Comparison of ENCODE assay signal across 8 cellular contexts in genomic region chr7:158704524-158705233, GRCh38. TPM values are rescaled to one million over a fixed set of nuclear protein-coding genes. Genes with fewer than 3 reads are reported as not detected.
DNase-seq lines count a peak whose midpoint lies in the region; ATAC-seq, FAIRE-seq and TF ChIP-seq lines count a peak whose summit lies in the region.

NCAPG2 (minus strand) TSS chr7:158704804; CDS start chr7:158701899, 2,905 bp downstream.

- no peaks in the 10 kb centered on the region for H4K20me1 ChIP-seq in HepG2 (ENCODE audit: insufficient read depth, low read length)

- peak within 1 kb of the TSS; percentile 87 for H3K27ac Mint-ChIP-seq in dendritic cell treated with granulocyte-macrophage colony-stimulating factor and Interleukin-4, amounts not matched to agents 40 ng/mL and 50 ng/mL, for 4 days

- peak; percentile 94 for ATAC-seq in GM19351 (IDR thresholded peaks at IDR 0.05; ENCODE audit: unreplicated experiment)
- peak; percentile 98 for ATAC-seq in HG03521 (IDR thresholded peaks at IDR 0.05; ENCODE audit: unreplicated experiment)
- peak; percentile 96 for ATAC-seq in HepG2

- DNase-seq in NCI-H748 (lab: John Stamatoyannopoulos, UW; ENCODE audit: unreplicated experiment) (peak; percentile 99), HepG2 (ENCODE audit: low spot score) (peak; percentile 94)
- peak; percentile 94 to 95 for DNase-seq in activated CD4-positive, alpha-beta T cell treated with anti-CD3 and anti-CD28 coated beads, Interleukin-2, amount 50 U/mL, for 24 hours (ENCODE audit: low read depth in 1 of 2, low spot score in 1 of 2)
- DNase-seq in stimulated activated CD4-positive, alpha-beta T cell treated with anti-CD3 and anti-CD28 coated beads, Interleukin-4, amount 100 ng/mL, for 1 hour, result peak; percentile 99

- H3K27me3 Mint-ChIP-seq in dendritic cell treated with granulocyte-macrophage colony-stimulating factor and Interleukin-4, amounts not matched to agents 40 ng/mL and 50 ng/mL, for 4 days, result no peaks in the 10 kb centered on the region

- peaks cover 43% of the 10 kb centered on the region for H3K79me2 ChIP-seq in HepG2 (ENCODE audit: insufficient read depth, low read length)

- H3K4me3 ChIP-seq in HepG2 (replicated peaks in 1 of 3; ENCODE audit: insufficient read depth in 1 of 3, low read depth in 2 of 3, low read length in 3 of 3), result peak within 1 kb of the TSS; percentile 77 to 99 (median 98)

- CTCF ChIA-PET in HepG2 (lab: Yijun Ruan, JAX; ENCODE audit: low intra/inter-chr PET ratio, low total read pairs), result no interaction called here

- peak within 1 kb of the TSS; percentile 82 for H3K4me2 ChIP-seq in HepG2 (ENCODE audit: low read depth, low read length)

- POLR2A ChIA-PET in HepG2 (lab: Yijun Ruan, JAX), result interaction anchor here (0.8 to 1.5 kb wide), 8 partner anchors 55 to 272 kb away, joined by 3 to 6 read pairs (median 4); partner anchors contain the start of gene ESYT2

- peak; percentile 35; the same call in 1 of the 2 replicates for TF ChIP-seq RAD21 in HepG2 (CRISPR knock-in tag; IDR thresholded peaks at IDR 0.05)

- peak; percentile 34 to 84 for TF ChIP-seq POLR2A in HepG2 (IDR thresholded peaks at IDR 0.05; ENCODE audit: insufficient read depth in 1 of 2, low read depth in 2 of 2, low read length in 2 of 2)

- no peaks in the 10 kb centered on the region; a peak in 1 of 5 replicates for H3K27me3 ChIP-seq in HepG2 (ENCODE audit: control insufficient read depth in 1 of 2, insufficient read depth in 2 of 2, low read length in 2 of 2)

- peaks cover 10% of the 10 kb centered on the region for H3K36me3 Mint-ChIP-seq in dendritic cell treated with granulocyte-macrophage colony-stimulating factor and Interleukin-4, amounts not matched to agents 40 ng/mL and 50 ng/mL, for 4 days (ENCODE audit: low read depth)

- intact Hi-C loops in dendritic cell treated with granulocyte-macrophage colony-stimulating factor and Interleukin-4, amounts not matched to agents 40 ng/mL and 50 ng/mL, for 4 days (cut with micrococcal nuclease), result loop anchor here (1.0 kb wide), 2 partner anchors 8 to 125 kb away; partner anchors contain the start of gene ESYT2
- intact Hi-C loops in HepG2 (cut with micrococcal nuclease; ENCODE audit: unreplicated experiment), result loop anchor here (2.0 to 10.0 kb wide), 2 partner anchors 110 to 114 kb away; no protein-coding TSS in a partner anchor

- H3K4me3 Mint-ChIP-seq in dendritic cell treated with granulocyte-macrophage colony-stimulating factor and Interleukin-4, amounts not matched to agents 40 ng/mL and 50 ng/mL, for 4 days, result peak within 1 kb of the TSS; percentile 89

- no TSS peak for BruUV-seq in HepG2 (replicated peaks; lab: Mats Ljungman, UMichigan)

- H3K4me1 Mint-ChIP-seq in dendritic cell treated with granulocyte-macrophage colony-stimulating factor and Interleukin-4, amounts not matched to agents 40 ng/mL and 50 ng/mL, for 4 days (ENCODE audit: low read depth), result peaks cover 49% of the 10 kb centered on the region

- H3K9ac ChIP-seq in HepG2 (ENCODE audit: insufficient read depth, low read depth, low read length), result peak within 1 kb of the TSS; percentile 96

- no peaks in the 10 kb centered on the region for H3K9me3 ChIP-seq in HepG2 (ENCODE audit: low read length)

- TF ChIP-seq EP300 in HepG2 (IDR thresholded peaks at IDR 0.05; ENCODE audit: low read depth in 2 of 2, low read length in 2 of 2) (no peak), HepG2 (CRISPR knock-in tag; IDR thresholded peaks at IDR 0.05; ENCODE audit: borderline replicate concordance) (no peak)

- no peak within 1 kb of the TSS for H2AFZ ChIP-seq in HepG2 (ENCODE audit: low read length)

- in situ Hi-C loops in HepG2 (cut with HindIII; ENCODE audit: extremely low pct_ligation_motif_present, low pct_unique_long_range_greater_than_20kb), result no loop called here

- peak; percentile 60 for FAIRE-seq in HepG2 (lab: Jason Lieb, UNC)

- H3K36me3 ChIP-seq in HepG2 (replicated peaks in 1 of 2; ENCODE audit: control insufficient read depth in 1 of 2, insufficient read depth in 2 of 2, low read length in 2 of 2), result peaks cover 0 to 17% of the 10 kb centered on the region in 2 experiments; a peak in 2 of 5 replicates

- WGBS in HepG2 (ENCODE audit: low lambda C conversion rate), result under 1% methylated on average over 23 of the region's 78 CpGs

- TF ChIP-seq CTCF in C4-2B (conservative IDR thresholded peaks at IDR 0.05) (no peak), HepG2 (CRISPR knock-in tag; IDR thresholded peaks at IDR 0.05) (peak; percentile 41; the same call in 1 of the 2 replicates)

- H3K4me1 ChIP-seq in HepG2 (ENCODE audit: insufficient read depth, low read length), result peaks cover 53% of the 10 kb centered on the region

- H3K27ac ChIP-seq in C4-2B, result peak within 1 kb of the TSS; percentile 80
- peak within 1 kb of the TSS; percentile 71 for H3K27ac ChIP-seq in HepG2 (ENCODE audit: extremely low read length, insufficient read depth, low read length)

- peaks cover 11% of the 10 kb centered on the region for H3K9me3 Mint-ChIP-seq in dendritic cell treated with granulocyte-macrophage colony-stimulating factor and Interleukin-4, amounts not matched to agents 40 ng/mL and 50 ng/mL, for 4 days

TF ChIP-seq in HepG2, 621 proteins besides CTCF, POLR2A, EP300 and RAD21 (continues in another document):
- TF ChIP-seq ZNF550 (CRISPR knock-in tag; IDR thresholded peaks at IDR 0.05; ENCODE audit: borderline replicate concordance) (0 out of 2 replicates have a peak, but pooled peaks have one; percentile 22), ATAD3A (CRISPR knock-in tag; IDR thresholded peaks at IDR 0.05) (no peak), ZNF709 (CRISPR knock-in tag; IDR thresholded peaks at IDR 0.05) (0 out of 2 replicates have a peak, but pooled peaks have one; percentile 55), SYNCRIP (IDR thresholded peaks at IDR 0.05; ENCODE audit: insufficient read depth, low read depth, low read length) (no peak), NFKB2 (CRISPR knock-in tag; IDR thresholded peaks at IDR 0.05; ENCODE audit: borderline replicate concordance) (peak; percentile 87; the same call in 1 of the 2 replicates), NFIB (CRISPR knock-in tag; IDR thresholded peaks at IDR 0.05; ENCODE audit: borderline replicate concordance) (no peak), JUND (CRISPR knock-in tag; IDR thresholded peaks at IDR 0.05) (peak; percentile 70; the same call in 1 of the 2 replicates)

RNA-seq across cellular contexts. Expression of gene NCAPG2, which starts in this region (rescaled TPM):
- total RNA-seq in HepG2 (2016; rRNA removed; fragmentation: Illumina TruSeq; extraction: Trizol), result 30.7 and 46.3 TPM in 2 replicates
- 4.3 and 4.9 TPM in 2 replicates for total RNA-seq in HepG2 (2016; cell fraction: cytosol; rRNA removed; fragmentation: Illumina TruSeq; extraction: Trizol; ENCODE audit: low read depth)
- total RNA-seq in HepG2 (2016; cell fraction: insoluble cytoplasmic fraction; rRNA removed; fragmentation: Illumina TruSeq; extraction: Trizol), result 31.3 and 48.9 TPM in 2 replicates
- 10.3 and 10.6 TPM in 2 replicates for total RNA-seq in HepG2 (2016; cell fraction: membrane; rRNA removed; fragmentation: Illumina TruSeq; extraction: Trizol)
- 33.8 and 35.6 TPM in 2 replicates for total RNA-seq in HepG2 (2016; cell fraction: nucleus; rRNA removed; fragmentation: Illumina TruSeq; extraction: Trizol)
- 10.4 and 15.1 TPM in 2 replicates for polyA plus RNA-seq in HepG2 (2011; rRNA removed)
- polyA plus RNA-seq in HepG2 (2011; cell fraction: cytosol; rRNA removed), result 10.6 and 12.1 TPM in 2 replicates
- 14.6 and 15.9 TPM in 2 replicates for polyA plus RNA-seq in HepG2 (2011; cell fraction: nucleus; rRNA removed)
- 9.7 and 17.7 TPM in 2 replicates for polyA plus RNA-seq in HepG2 (2012)
- 0.87 and 1.1 TPM in 2 replicates for polyA plus RNA-seq in HepG2 (2016; cell fraction: cytosol; fragmentation: Illumina TruSeq; extraction: Trizol; ENCODE audit: low read depth)
- 41.4 and 43.6 TPM in 2 replicates for polyA plus RNA-seq in HepG2 (2016; cell fraction: insoluble cytoplasmic fraction; fragmentation: Illumina TruSeq; extraction: Trizol; ENCODE audit: low read depth)
- 3.0 and 3.9 TPM in 2 replicates for polyA plus RNA-seq in HepG2 (2016; cell fraction: membrane; fragmentation: Illumina TruSeq; extraction: Trizol; ENCODE audit: low read depth)
- 40.5 and 41.8 TPM in 2 replicates for polyA plus RNA-seq in HepG2 (2016; cell fraction: nucleus; fragmentation: Illumina TruSeq; extraction: Trizol; ENCODE audit: insufficient read depth, low read depth)
- 50.3 and 124 TPM in 2 replicates for polyA minus RNA-seq in HepG2 (2011; rRNA and poly(A)+ RNA removed; ENCODE audit: low replicate concordance)
- polyA minus RNA-seq in HepG2 (2011; cell fraction: cytosol; rRNA and poly(A)+ RNA removed), result 9.1 and 16.4 TPM in 2 replicates
- polyA minus RNA-seq in HepG2 (2011; cell fraction: nucleus; rRNA and poly(A)+ RNA removed), result 27.6 and 33.7 TPM in 2 replicates

Comparison
In these comparisons a context has a peak if more than half of its experiments do, and no peak if none do; other contexts are left out.
1. Peak in every context shown above with its lines: DNase-seq, ATAC-seq, H3K4me3 ChIP-seq and H3K27ac ChIP-seq.